In genomic region chr4:57443308-57444243, GRCh38 we compare ENCODE assay signal across 20 cellular contexts.
A peak's percentile ranks its signal among the peaks of the same experiment; 100 is the strongest.
DNase-seq lines count a peak whose midpoint lies in the region; ATAC-seq and TF ChIP-seq lines count a peak whose summit lies in the region.
"Had no signal": no experiment of that assay in that cellular context is flagged by ENCODE, and none has a peak within 500 bp of the region (broad histone marks: within the 10 kb centered on the region; RNA-seq: fewer than 3 reads in every experiment).

No MANE protein-coding gene starts in this region.

- no peak for TF ChIP-seq RAD21 in neural cell (conservative IDR thresholded peaks at IDR 0.05)

- H3K9ac ChIP-seq in neural cell (ENCODE audit: low read length): no peak overlapping the region
- H3K9ac ChIP-seq: BLaER1 treated with 17β-estradiol and CSF1 and Interleukin-3, amounts not matched to agents 10 nM and 100 nM had no signal

- H2AFZ ChIP-seq in neural cell (ENCODE audit: low read depth, low read length): no peak overlapping the region

- 65 to 70% methylated on average over 8 to 9 of the region's 11 CpGs for WGBS in gastroesophageal sphincter (ENCODE audit: low coverage in 1 of 2), 2 donors

- no peak for TF ChIP-seq POLR2A in gastroesophageal sphincter (IDR thresholded peaks at IDR 0.05)

- TF ChIP-seq CTCF in gastroesophageal sphincter (IDR thresholded peaks at IDR 0.05) (no peak), neural cell (IDR thresholded peaks at IDR 0.05; ENCODE audit: poor library complexity, severe bottlenecking) (no peak)

- H3K4me3 ChIP-seq in gastroesophageal sphincter: no peak overlapping the region
- no peak overlapping the region for H3K4me3 ChIP-seq in neural cell (ENCODE audit: low read length)
- H3K4me3 ChIP-seq: BLaER1 treated with 17β-estradiol and CSF1 and Interleukin-3, amounts not matched to agents 10 nM and 100 nM; cardiac muscle cell; K562; Peyer's patch; smooth muscle cell had no signal

- peaks cover 0 to 44% (median 4%) of the 10 kb centered on the region in 3 donors for H3K4me1 ChIP-seq in gastroesophageal sphincter
- H3K4me1 ChIP-seq: Caco-2, Peyer's patch had no signal

- no peaks in the 10 kb centered on the region for H3F3A ChIP-seq in neural cell (ENCODE audit: insufficient read depth, low read length, poor library complexity, severe bottlenecking)

- ATAC-seq in gastroesophageal sphincter (no peak), GM21367 (IDR thresholded peaks at IDR 0.05; ENCODE audit: unreplicated experiment) (no peak)
- ATAC-seq: activated CD4-positive, CD25-positive, alpha-beta regulatory T cell treated with anti-CD3 and anti-CD28 coated beads, Interleukin-2, amount 50 U/mL, for 24 hours; effector memory CD8-positive, alpha-beta T cell had no signal

- TF ChIP-seq EP300 in gastroesophageal sphincter (IDR thresholded peaks at IDR 0.05) (no peak), neural cell (conservative IDR thresholded peaks at IDR 0.05; ENCODE audit: poor library complexity, severe bottlenecking) (no peak)

- no peak overlapping the region for H3K4me2 ChIP-seq in neural cell (ENCODE audit: low read length)
- H3K4me2 ChIP-seq: BLaER1 treated with 17β-estradiol and CSF1 and Interleukin-3, amounts not matched to agents 10 nM and 100 nM; smooth muscle cell had no signal

- peak; percentile 27 for DNase-seq in D341Med (ENCODE audit: low spot score)
- peak; percentile 98 for DNase-seq in NCI-H1092 treated with DMSO at 0.1 percent for 48 hours (lab: John Stamatoyannopoulos, UW)
- no peak for DNase-seq in activated gamma-delta T cell (lab: John Stamatoyannopoulos, UW)
- DNase-seq in SW 1271 (lab: John Stamatoyannopoulos, UW): no peak
- DNase-seq: activated CD8-positive, alpha-beta memory T cell treated with anti-CD3 and anti-CD28 coated beads, Interleukin-2, amount 50 U/mL, for 4 hours; activated naive CD4-positive, alpha-beta T cell treated with anti-CD3 and anti-CD28 coated beads, Interleukin-2, amount 50 U/mL, for 16 hours; cortex of kidney; effector memory CD8-positive, alpha-beta T cell; NCI-H526 treated with DMSO at 0.1 percent for 48 hours; Peyer's patch; stimulated activated CD4-positive, alpha-beta T cell treated with anti-CD3 and anti-CD28 coated beads, Interleukin-1b, Interleukin-23, amount 100 ng/mL, for 48 hours had no signal

- H3K27me3 ChIP-seq in gastroesophageal sphincter (no peaks in the 10 kb centered on the region), neural cell (ENCODE audit: insufficient read depth, low read depth, low read length) (no peaks in the 10 kb centered on the region)
- H3K27me3 ChIP-seq: BLaER1 treated with 17β-estradiol and CSF1 and Interleukin-3, amounts not matched to agents 10 nM and 100 nM; cardiac muscle cell; Peyer's patch had no signal

- H4K20me1 ChIP-seq in neural cell (ENCODE audit: insufficient read depth): no peaks in the 10 kb centered on the region
- H4K20me1 ChIP-seq: BLaER1 treated with 17β-estradiol and CSF1 and Interleukin-3, amounts not matched to agents 10 nM and 100 nM had no signal

- H3K27ac ChIP-seq in gastroesophageal sphincter (peak overlapping the region; percentile 4 to 72 (median 39)), neural cell (ENCODE audit: low read length) (peak overlapping the region; percentile 46)
- H3K27ac ChIP-seq: BLaER1 treated with 17β-estradiol and CSF1 and Interleukin-3, amounts not matched to agents 10 nM and 100 nM; cardiac muscle cell; Peyer's patch had no signal

- H3K36me3 ChIP-seq in gastroesophageal sphincter (no peaks in the 10 kb centered on the region), neural cell (ENCODE audit: insufficient read depth, low read length) (no peaks in the 10 kb centered on the region)
- H3K36me3 ChIP-seq: BLaER1 treated with 17β-estradiol and CSF1 and Interleukin-3, amounts not matched to agents 10 nM and 100 nM; cardiac muscle cell; Peyer's patch had no signal

- H3K9me3 ChIP-seq in gastroesophageal sphincter (no peaks in the 10 kb centered on the region), neural cell (ENCODE audit: low read length) (no peaks in the 10 kb centered on the region)
- H3K9me3 ChIP-seq: BLaER1 treated with 17β-estradiol and CSF1 and Interleukin-3, amounts not matched to agents 10 nM and 100 nM; Caco-2; Peyer's patch had no signal

- no peaks in the 10 kb centered on the region for H3K9me2 ChIP-seq in neural cell (ENCODE audit: insufficient read depth, low read length)

- H3K79me2 ChIP-seq in neural cell (replicated peaks; ENCODE audit: insufficient read depth, low read length): no peaks in the 10 kb centered on the region

TF ChIP-seq in neural cell, 6 proteins besides CTCF, POLR2A, EP300 and RAD21:
- TF ChIP-seq POLR2AphosphoS5 (IDR thresholded peaks at IDR 0.05) (no peak), TAF1 (IDR thresholded peaks at IDR 0.05; ENCODE audit: low read depth) (peak; percentile 13)

Comparison
In these comparisons a context has a peak if more than half of its experiments do, and no peak if none do; other contexts are left out.
1. DNase-seq: peak in D341Med (single experiment) and NCI-H1092 treated with DMSO at 0.1 percent for 48 hours (single experiment); none in activated gamma-delta T cell (single experiment) and SW 1271 (0 of 2).